Comparison of ENCODE assay signal across 24 cellular contexts in genomic region chr11:88101881-88102594, GRCh38.
A peak's percentile ranks its signal among the peaks of the same experiment; 100 is the strongest.
DNase-seq lines count a peak whose midpoint lies in the region; ATAC-seq, FAIRE-seq and TF ChIP-seq lines count a peak whose summit lies in the region.
"Had no signal": no experiment of that assay in that cellular context is flagged by ENCODE, and none has a peak within 500 bp of the region (broad histone marks: within the 10 kb centered on the region; RNA-seq: fewer than 3 reads in every experiment).

No MANE protein-coding gene starts in this region.

- FAIRE-seq in GM12891 (lab: Jason Lieb, UNC) = peak; percentile 13
- no peak for FAIRE-seq in urothelium cell line (lab: Jason Lieb, UNC)
- FAIRE-seq: GM12878 had no signal

- DNase-seq in GM12891 (ENCODE audit: insufficient read length, low spot score) = no peak
- DNase-seq in SK-MEL-5 (ENCODE audit: low read depth, low spot score) = peak; percentile 44
- peak; percentile 33 for DNase-seq in glomerular visceral epithelial cell (ENCODE audit: extremely low spot score)
- peak; percentile 88 for DNase-seq in retinal pigment epithelial cell (ENCODE audit: low read depth)
- no peak for DNase-seq in urothelium cell line (ENCODE audit: low spot score)
- no peak for DNase-seq in GOT3 (lab: John Stamatoyannopoulos, UW)
- DNase-seq: C1 segment of cervical spinal cord; CD4-positive, alpha-beta memory T cell; COR-L47; DMS79; EL; GDM1; H7; NCI-H1092 treated with DMSO at 0.1 percent for 48 hours; NCI-H1436; NCI-H187; NCI-H2081 treated with DMSO at 0.1 percent for 48 hours; NCI-H2171; NCI-H510A; NCI-H69; Peyer's patch; SJCRH30 had no signal

- no peak for TF ChIP-seq POLR2A in GM12891 (IDR thresholded peaks at IDR 0.05; ENCODE audit: low read depth, low read length)

- no peak for TF ChIP-seq CTCF in retinal pigment epithelial cell (conservative IDR thresholded peaks at IDR 0.05; ENCODE audit: low read depth, low read length)

- ATAC-seq in GM21529 (IDR thresholded peaks at IDR 0.05; ENCODE audit: unreplicated experiment) = no peak
- ATAC-seq: GM12878 had no signal

- in situ Hi-C loops in SK-MEL-5 (cut with HindIII; ENCODE audit: low pct_unique_long_range_greater_than_20kb, low sequenced_read_pairs) = no loop called here

- no peak overlapping the region for H3K4me3 ChIP-seq in retinal pigment epithelial cell (ENCODE audit: low read length)
- H3K4me3 ChIP-seq: GM12878, Peyer's patch, SJCRH30 had no signal

TF ChIP-seq in GM12891, 5 proteins besides CTCF, POLR2A, EP300 and RAD21:
- no peak for TF ChIP-seq SPI1 (IDR thresholded peaks at IDR 0.05; ENCODE audit: low read depth, low read length)
- no peak for TF ChIP-seq POLR2AphosphoS5 (IDR thresholded peaks at IDR 0.05; ENCODE audit: low read depth, low read length)
- TF ChIP-seq TAF1 (IDR thresholded peaks at IDR 0.05; ENCODE audit: low read depth, low read length) = no peak
- no peak for TF ChIP-seq POU2F2 (IDR thresholded peaks at IDR 0.05; ENCODE audit: low read depth, low read length)
- no peak for TF ChIP-seq PAX5 (IDR thresholded peaks at IDR 0.05; ENCODE audit: insufficient read depth, low read length, severe bottlenecking)

Comparison
In these comparisons a context has a peak if more than half of its experiments do, and no peak if none do; other contexts are left out.
1. DNase-seq: peak in SK-MEL-5 (single experiment), glomerular visceral epithelial cell (single experiment) and retinal pigment epithelial cell (single experiment); none in GM12891 (single experiment), urothelium cell line (single experiment) and GOT3 (single experiment).